In the genomic region with DNA sequence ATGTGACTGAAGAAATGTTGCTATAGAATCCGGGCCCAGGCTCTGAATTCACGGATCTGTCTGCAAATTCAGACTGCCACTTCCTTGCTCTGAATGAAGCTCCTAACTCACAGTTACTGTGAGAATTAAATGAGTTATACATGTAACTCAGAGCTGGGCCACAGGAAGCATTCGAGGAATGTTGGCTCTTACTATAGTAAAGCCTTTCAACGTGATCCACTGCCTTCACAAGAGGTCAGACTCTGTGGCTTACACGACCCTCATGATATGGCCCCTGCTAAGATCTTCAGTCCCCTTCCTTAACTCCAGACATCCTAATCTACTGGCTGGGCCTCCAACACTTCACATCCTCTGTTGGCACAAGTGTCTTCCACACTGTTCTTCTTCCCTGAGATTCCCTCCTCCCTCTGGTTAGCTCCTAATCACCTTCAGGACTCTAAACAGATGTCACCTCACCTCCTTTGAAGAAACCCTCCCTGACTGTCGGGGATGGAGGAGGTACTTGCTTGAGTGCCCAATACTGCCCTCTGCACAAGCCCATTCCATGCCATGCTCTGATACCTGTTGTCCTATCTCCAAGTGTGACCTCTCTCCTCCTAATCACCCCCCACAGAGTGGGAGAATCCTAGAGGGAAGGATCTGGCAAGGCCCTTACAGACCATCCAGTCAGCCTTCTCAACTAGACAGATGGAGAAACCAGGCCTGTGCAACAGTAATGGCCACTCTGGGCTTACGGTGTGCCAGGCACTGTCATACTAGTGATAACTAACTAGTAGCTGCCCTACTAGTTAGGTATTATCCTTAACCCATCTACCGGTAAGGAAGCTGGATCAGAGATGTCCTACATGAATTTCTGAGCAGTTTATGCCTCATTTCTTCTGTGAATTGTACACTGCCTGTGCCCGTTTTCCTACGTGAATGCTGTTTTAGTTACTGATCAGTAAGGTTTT, we compare ENCODE assay signal across 8 cellular contexts. TPM values are rescaled to one million over a fixed set of nuclear protein-coding genes. Genes with fewer than 3 reads are reported as not detected.
DNase-seq lines count a peak whose midpoint lies in the region; ATAC-seq and TF ChIP-seq lines count a peak whose summit lies in the region.

No MANE protein-coding gene starts in this region.

- in situ Hi-C loops in IMR-90 (cut with MboI; ENCODE audit: low sequenced_read_pairs) = loop anchor here (25.0 kb wide), 1 partner anchor 593 kb away; no protein-coding TSS in a partner anchor

- H2BK15ac ChIP-seq in IMR-90 (ENCODE audit: low read depth, low read length) = no peak overlapping the region

- no peaks in the 10 kb centered on the region for H3K27me3 ChIP-seq in IMR-90 (ENCODE audit: control insufficient read depth, insufficient read depth, low read length)
- no peaks in the 10 kb centered on the region for H3K27me3 ChIP-seq in mucosa of rectum (ENCODE audit: control insufficient read depth in 2 of 2, insufficient read depth in 2 of 2, low read length in 2 of 2)

- peak overlapping the region; percentile 20 for H3K23ac ChIP-seq in IMR-90 (ENCODE audit: low read depth, low read length)

- H4K91ac ChIP-seq in IMR-90 (ENCODE audit: insufficient read depth, low read depth, low read length) = peak overlapping the region; percentile 0; the same call in 1 of the 2 replicates

- H3K9me3 ChIP-seq in IMR-90 (ENCODE audit: control insufficient read depth, insufficient read depth, low read length) (no peaks in the 10 kb centered on the region), mucosa of rectum (ENCODE audit: control insufficient read depth in 2 of 2, low read length in 2 of 2) (no peaks in the 10 kb centered on the region)

- POLR2A ChIA-PET in IMR-90 (lab: Charles Lee; ENCODE audit: unreplicated experiment) = interaction anchor here (0.7 kb wide), 1 partner anchor 13 kb away, joined by 3 read pairs; no protein-coding TSS in a partner anchor

- WGBS in IMR-90 (ENCODE audit: extremely low coverage in 2 of 2, insufficient read length in 1 of 2), 2 experiments = 24% methylated on average over 4 of the region's 10 CpGs; no CpG with 5 or more reads in 1 of the 2 experiments

- TF ChIP-seq RAD21 in IMR-90 (IDR thresholded peaks at IDR 0.05; ENCODE audit: low read length) = no peak

- peak overlapping the region; percentile 0 for H2AFZ ChIP-seq in IMR-90 (replicated peaks; ENCODE audit: low read length, poor library complexity)

- H3K27ac ChIP-seq in IMR-90 (ENCODE audit: insufficient read depth, low read length) = peak overlapping the region; percentile 70
- H3K27ac ChIP-seq in mucosa of rectum (ENCODE audit: low read depth in 2 of 2, low read length in 2 of 2) = no peak overlapping the region

- H4K8ac ChIP-seq in IMR-90 (ENCODE audit: low read depth in 2 of 2, low read length in 2 of 2) = peak overlapping the region; percentile 72 to 81; a peak in 3 of 4 replicates

- peak; percentile 33 for DNase-seq in AG08396 (ENCODE audit: low spot score)
- peak; percentile 42 for DNase-seq in IMR-90
- peak; percentile 33 to 43 for DNase-seq in cardiac fibroblast (ENCODE audit: low read depth in 2 of 2)
- no peak for DNase-seq in NCI-H345 (lab: John Stamatoyannopoulos, UW)
- DNase-seq in cerebellar cortex (ENCODE audit: low spot score) = no peak
- DNase-seq in NCI-H2107 treated with DMSO at 0.1 percent for 48 hours (lab: John Stamatoyannopoulos, UW; ENCODE audit: unreplicated experiment) = no peak
- no peak for DNase-seq in stimulated activated naive CD4-positive, alpha-beta T cell treated with Interleukin-2 at 50 U/mL for 16 hours (lab: John Stamatoyannopoulos, UW)

- TF ChIP-seq CTCF in IMR-90 (conservative IDR thresholded peaks at IDR 0.05; ENCODE audit: low read depth, low read length) = no peak
- TF ChIP-seq CTCF in cardiac fibroblast (IDR thresholded peaks at IDR 0.05; ENCODE audit: low read depth, low read length) = no peak

- H2BK20ac ChIP-seq in IMR-90 (ENCODE audit: low read depth, low read length) = no peak overlapping the region

- H2BK5ac ChIP-seq in IMR-90 (ENCODE audit: low read depth, low read length, poor library complexity, severe bottlenecking) = peak overlapping the region; percentile 26

- peak overlapping the region; percentile 24 for H4K5ac ChIP-seq in IMR-90 (ENCODE audit: low read depth, low read length)

- peaks cover 13 to 16% of the 10 kb centered on the region in 2 experiments for H3K79me1 ChIP-seq in IMR-90 (ENCODE audit: low read depth in 1 of 2, low read length in 2 of 2)

- H2BK120ac ChIP-seq in IMR-90 (ENCODE audit: low read depth, low read length) = no peak overlapping the region

- peak overlapping the region; percentile 45 for H3K14ac ChIP-seq in IMR-90 (replicated peaks; ENCODE audit: low read depth, low read length)

- CTCF ChIA-PET in IMR-90 (lab: Yijun Ruan, JAX) = no interaction called here

- H2AK5ac ChIP-seq in IMR-90 (ENCODE audit: low read depth, low read length) = peak overlapping the region; percentile 62; the same call in 1 of the 2 replicates

- H4K20me1 ChIP-seq in IMR-90 (ENCODE audit: insufficient read depth, low read length) = no peaks in the 10 kb centered on the region

- H3K4me2 ChIP-seq in IMR-90 (ENCODE audit: low read depth, low read length) = peak overlapping the region; percentile 97

- H3K4me3 ChIP-seq in IMR-90 (ENCODE audit: insufficient read depth, low read depth, low read length) (peak overlapping the region; percentile 73), cardiac fibroblast (replicated peaks in 1 of 2; ENCODE audit: low read depth in 2 of 2, low read length in 2 of 2) (peak overlapping the region; percentile 83 to 85), mucosa of rectum (ENCODE audit: low read length in 2 of 2) (peak overlapping the region; percentile 91 to 92)

- no TSS peak for BruUV-seq in IMR-90 (replicated peaks; lab: Mats Ljungman, UMichigan)

- no peak for TF ChIP-seq POLR2A in IMR-90 (IDR thresholded peaks at IDR 0.05; ENCODE audit: low read depth, low read length)

- H3K4ac ChIP-seq in IMR-90 (ENCODE audit: low read depth, low read length) = peak overlapping the region; percentile 58

- H3K4me1 ChIP-seq in IMR-90 (ENCODE audit: control insufficient read depth, insufficient read depth, low read length) = peaks cover 8% of the 10 kb centered on the region
- peaks cover 11 to 17% of the 10 kb centered on the region in 2 donors for H3K4me1 ChIP-seq in mucosa of rectum (ENCODE audit: control insufficient read depth in 2 of 2, insufficient read depth in 2 of 2, low read length in 2 of 2)

- peaks cover 6% of the 10 kb centered on the region; the same call in 1 of the 2 replicates for H3K9me1 ChIP-seq in IMR-90 (ENCODE audit: insufficient read depth, low read length)

- H3K56ac ChIP-seq in IMR-90 (ENCODE audit: extremely low read depth, insufficient read depth, low read length) = peak overlapping the region; percentile 70

- peak overlapping the region; percentile 37 for H2AK9ac ChIP-seq in IMR-90 (replicated peaks; ENCODE audit: low read depth, low read length, poor library complexity)

- intact Hi-C loops in IMR-90 (cut with micrococcal nuclease) = loop anchor here (5.0 to 10.0 kb wide), 2 partner anchors 536 to 583 kb away; a partner anchor contains a TSS

- H3K9ac ChIP-seq in IMR-90 (ENCODE audit: low read depth, low read length) = peak overlapping the region; percentile 82
- H3K9ac ChIP-seq in mucosa of rectum (ENCODE audit: low read depth in 1 of 2, low read length in 2 of 2) = peak overlapping the region; percentile 81 to 89

- dilution Hi-C loops in IMR-90 (cut with HindIII; ENCODE audit: low sequenced_read_pairs, unreplicated experiment) = no loop called here

- peaks cover 25% of the 10 kb centered on the region for H3K36me3 ChIP-seq in IMR-90 (ENCODE audit: control insufficient read depth, insufficient read depth, low read length)
- peaks cover 38 to 55% of the 10 kb centered on the region in 2 donors for H3K36me3 ChIP-seq in mucosa of rectum (ENCODE audit: control insufficient read depth in 2 of 2, insufficient read depth in 2 of 2, low read length in 2 of 2)

- ATAC-seq in IMR-90 (ENCODE audit: low read depth) = peak; percentile 9

- no peak overlapping the region for H3K18ac ChIP-seq in IMR-90 (ENCODE audit: low read depth, low read length)

TF ChIP-seq in IMR-90, 13 proteins besides CTCF, POLR2A, EP300 and RAD21 (continues in another document):
- TF ChIP-seq RCOR1 (IDR thresholded peaks at IDR 0.05; ENCODE audit: insufficient replicate concordance, low read length) = no peak
- TF ChIP-seq FOS (IDR thresholded peaks at IDR 0.05; ENCODE audit: low read depth, low read length) = no peak
- TF ChIP-seq SMC3 (IDR thresholded peaks at IDR 0.05; ENCODE audit: low read depth, low read length) = no peak
- TF ChIP-seq, protein P1, sequence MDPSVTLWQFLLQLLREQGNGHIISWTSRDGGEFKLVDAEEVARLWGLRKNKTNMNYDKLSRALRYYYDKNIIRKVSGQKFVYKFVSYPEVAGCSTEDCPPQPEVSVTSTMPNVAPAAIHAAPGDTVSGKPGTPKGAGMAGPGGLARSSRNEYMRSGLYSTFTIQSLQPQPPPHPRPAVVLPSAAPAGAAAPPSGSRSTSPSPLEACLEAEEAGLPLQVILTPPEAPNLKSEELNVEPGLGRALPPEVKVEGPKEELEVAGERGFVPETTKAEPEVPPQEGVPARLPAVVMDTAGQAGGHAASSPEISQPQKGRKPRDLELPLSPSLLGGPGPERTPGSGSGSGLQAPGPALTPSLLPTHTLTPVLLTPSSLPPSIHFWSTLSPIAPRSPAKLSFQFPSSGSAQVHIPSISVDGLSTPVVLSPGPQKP (IDR thresholded peaks at IDR 0.05; ENCODE audit: borderline replicate concordance, low read depth, low read length) = no peak
- no peak for TF ChIP-seq CEBPB (IDR thresholded peaks at IDR 0.05; ENCODE audit: low read depth, low read length)
- TF ChIP-seq MXI1 (IDR thresholded peaks at IDR 0.05; ENCODE audit: borderline replicate concordance, low read depth, low read length) = no peak
- no peak for TF ChIP-seq BHLHE40 (IDR thresholded peaks at IDR 0.05; ENCODE audit: low read depth, low read length)

RNA-seq across cellular contexts. Expression of a gene that starts 1.3 kb away (rescaled TPM):
- 31.4 and 35.8 TPM in 2 replicates for total RNA-seq in IMR-90 (2012; rRNA removed)
- polyA plus RNA-seq in IMR-90 (2012; rRNA removed) = 14.5 and 20.3 TPM in 2 replicates
- 4.6 and 6.5 TPM in 2 replicates for polyA plus RNA-seq in IMR-90 (2012; cell fraction: cytosol; rRNA removed)
- 7.6 and 24.1 TPM in 2 replicates for polyA plus RNA-seq in IMR-90 (2012; cell fraction: nucleus; rRNA removed; ENCODE audit: low replicate concordance)

RNA-seq across cellular contexts. Expression of a gene that starts 11.0 kb away (rescaled TPM):
- total RNA-seq in IMR-90 (2012; rRNA removed) = 19.2 and 37.1 TPM in 2 replicates
- polyA plus RNA-seq in IMR-90 (2012; rRNA removed) = 35.5 and 36.2 TPM in 2 replicates
- 7.9 and 31.3 TPM in 2 replicates for polyA plus RNA-seq in IMR-90 (2012; cell fraction: cytosol; rRNA removed)
- 1.6 and 16.1 TPM in 2 replicates for polyA plus RNA-seq in IMR-90 (2012; cell fraction: nucleus; rRNA removed; ENCODE audit: low replicate concordance)

RNA-seq across cellular contexts. Expression of a gene that starts 34.3 kb away (rescaled TPM):
- under 0.01 TPM in 1 of 2 replicates, not detected in the other for total RNA-seq in IMR-90 (2012; rRNA removed)
- 0.09 TPM in 1 of 2 replicates, not detected in the other for polyA plus RNA-seq in IMR-90 (2012; rRNA removed)
- polyA plus RNA-seq in IMR-90 (2012; cell fraction: cytosol; rRNA removed) = 0.03 TPM in 1 of 2 replicates, not detected in the other
- 0.12 and 0.25 TPM in 2 replicates for polyA plus RNA-seq in IMR-90 (2012; cell fraction: nucleus; rRNA removed; ENCODE audit: low replicate concordance)

RNA-seq across cellular contexts. Expression of a gene that starts 34.5 kb away (rescaled TPM):
- total RNA-seq in IMR-90 (2012; rRNA removed) = under 0.01 and 0.28 TPM in 2 replicates
- 0.07 and 0.19 TPM in 2 replicates for polyA plus RNA-seq in IMR-90 (2012; rRNA removed)
- 0.02 and 0.08 TPM in 2 replicates for polyA plus RNA-seq in IMR-90 (2012; cell fraction: cytosol; rRNA removed)
- 0.23 and 0.29 TPM in 2 replicates for polyA plus RNA-seq in IMR-90 (2012; cell fraction: nucleus; rRNA removed; ENCODE audit: low replicate concordance)

Comparison
In these comparisons a context has a peak if more than half of its experiments do, and no peak if none do; other contexts are left out.
1. DNase-seq: peak in AG08396 (single experiment), IMR-90 (single experiment) and cardiac fibroblast (2 of 2); none in NCI-H345 (single experiment), cerebellar cortex (single experiment), NCI-H2107 treated with DMSO at 0.1 percent for 48 hours (single experiment) and stimulated activated naive CD4-positive, alpha-beta T cell treated with Interleukin-2 at 50 U/mL for 16 hours (single experiment).
2. Peak in every context shown above with its lines, with median percentiles within 50 percentile points of each other: H3K4me3 ChIP-seq.